In genomic region chr2:176118606-176119370, GRCh38 we compare ENCODE assay signal across 10 cellular contexts. TPM values are rescaled to one million over a fixed set of nuclear protein-coding genes. Genes with fewer than 3 reads are reported as not detected.
DNase-seq lines count a peak whose midpoint lies in the region; ATAC-seq and TF ChIP-seq lines count a peak whose summit lies in the region.
"Had no signal": no experiment of that assay in that cellular context is flagged by ENCODE, and none has a peak within 500 bp of the region (broad histone marks: within the 10 kb centered on the region; RNA-seq: fewer than 3 reads in every experiment).

No MANE protein-coding gene starts in this region.

- H3K4me1 ChIP-seq in adrenal gland (replicated peaks in 1 of 2) = peaks cover 0 to 10% of the 10 kb centered on the region in 2 donors
- peaks cover 0 to 15% of the 10 kb centered on the region in 2 donors for H3K4me1 ChIP-seq in naive thymus-derived CD4-positive, alpha-beta T cell (ENCODE audit: control insufficient read depth in 2 of 2, insufficient read depth in 2 of 2, low read length in 2 of 2)
- H3K4me1 ChIP-seq: BLaER1 treated with 17β-estradiol and CSF1 and Interleukin-3, amounts not matched to agents 10 nM and 100 nM had no signal

- TF ChIP-seq CTCF in LNCaP clone FGC (IDR thresholded peaks at IDR 0.05; ENCODE audit: control insufficient read depth, extremely low read depth, insufficient read depth) (peak; percentile 60), adrenal gland (IDR thresholded peaks at IDR 0.05) (peak in 3 of 6 experiments; percentile 41 to 47 (median 43))

- peaks cover 72 to 88% (median 74%) of the 10 kb centered on the region in 5 donors for H3K27me3 Mint-ChIP-seq in naive thymus-derived CD4-positive, alpha-beta T cell

- TF ChIP-seq POLR2A in adrenal gland (IDR thresholded peaks at IDR 0.05) = no peak

- H3K36me3 Mint-ChIP-seq in naive thymus-derived CD4-positive, alpha-beta T cell = peaks cover 0 to 11% (median 4%) of the 10 kb centered on the region in 5 donors

- H3K4me3 Mint-ChIP-seq in naive thymus-derived CD4-positive, alpha-beta T cell = peak overlapping the region in 3 of 10 donors; percentile 2 to 60 (median 29)

- no peak overlapping the region for H3K27ac ChIP-seq in adrenal gland
- H3K27ac ChIP-seq in naive thymus-derived CD4-positive, alpha-beta T cell (ENCODE audit: low read depth, low read length) = no peak overlapping the region
- H3K27ac ChIP-seq: BLaER1 treated with 17β-estradiol and CSF1 and Interleukin-3, amounts not matched to agents 10 nM and 100 nM had no signal

- H3K36me3 ChIP-seq in adrenal gland (replicated peaks in 1 of 2) = no peaks in the 10 kb centered on the region
- no peaks in the 10 kb centered on the region for H3K36me3 ChIP-seq in naive thymus-derived CD4-positive, alpha-beta T cell (ENCODE audit: control insufficient read depth in 2 of 3, insufficient read depth in 3 of 3, low read length in 3 of 3)
- H3K36me3 ChIP-seq: BLaER1 treated with 17β-estradiol and CSF1 and Interleukin-3, amounts not matched to agents 10 nM and 100 nM had no signal

- no peaks in the 10 kb centered on the region for H3K9me3 ChIP-seq in adrenal gland (replicated peaks in 1 of 3)
- H3K9me3 ChIP-seq in naive thymus-derived CD4-positive, alpha-beta T cell (ENCODE audit: control insufficient read depth in 2 of 3, low read length in 3 of 3) = peaks cover 0 to 4% (median 0%) of the 10 kb centered on the region in 3 experiments

- peak overlapping the region in 5 of 9 donors; percentile 37 to 76 (median 50) for H3K27ac Mint-ChIP-seq in naive thymus-derived CD4-positive, alpha-beta T cell

- 19 to 26% (median 21%) methylated on average over 23 to 24 of the region's 24 CpGs for WGBS in adrenal gland, 4 donors

- ATAC-seq in naive thymus-derived CD4-positive, alpha-beta T cell = no peak
- ATAC-seq in esophagus mucosa (no peak), HG03139 (IDR thresholded peaks at IDR 0.05; ENCODE audit: unreplicated experiment) (no peak)

- peak in 2 of 3 experiments; percentile 6 to 43 for DNase-seq in NCI-H1417 (lab: John Stamatoyannopoulos, UW)
- no peak for DNase-seq in NCI-H1417 treated with DMSO at 0.1 percent for 48 hours (lab: John Stamatoyannopoulos, UW)
- no peak for DNase-seq in LNCaP clone FGC (ENCODE audit: low read depth)
- DNase-seq in adrenal gland = peak in 6 of 7 donors; percentile 46 to 74 (median 59)
- DNase-seq in naive thymus-derived CD4-positive, alpha-beta T cell = no peak
- DNase-seq in posterior vena cava (ENCODE audit: low spot score) = no peak
- DNase-seq: NCI-H146 had no signal

- peaks cover 76% of the 10 kb centered on the region for H3K27me3 ChIP-seq in adrenal gland
- peaks cover 24 to 92% of the 10 kb centered on the region in 2 donors for H3K27me3 ChIP-seq in naive thymus-derived CD4-positive, alpha-beta T cell (ENCODE audit: control insufficient read depth in 2 of 2, insufficient read depth in 2 of 2, low read length in 2 of 2)

- intact Hi-C loops in adrenal gland (cut with DNase I) (no loop called here), posterior vena cava (cut with DNase I) (no loop called here)
- intact Hi-C loops in naive thymus-derived CD4-positive, alpha-beta T cell (cut with micrococcal nuclease) = no loop called here

- H3K4me3 ChIP-seq in LNCaP clone FGC (ENCODE audit: low read depth, low read length) (no peak overlapping the region), adrenal gland (no peak overlapping the region)
- H3K4me3 ChIP-seq in naive thymus-derived CD4-positive, alpha-beta T cell (ENCODE audit: low read length) = no peak overlapping the region
- H3K4me3 ChIP-seq: BLaER1 treated with 17β-estradiol and CSF1 and Interleukin-3, amounts not matched to agents 10 nM and 100 nM had no signal

- POLR2A ChIA-PET in naive thymus-derived CD4-positive, alpha-beta T cell (lab: Charles Lee) = no interaction called here

- H3K4me1 Mint-ChIP-seq in naive thymus-derived CD4-positive, alpha-beta T cell = peaks cover 0 to 19% (median 11%) of the 10 kb centered on the region in 7 donors

- CTCF ChIA-PET in naive thymus-derived CD4-positive, alpha-beta T cell (lab: Charles Lee) = no interaction called here

- H3K9me3 Mint-ChIP-seq in naive thymus-derived CD4-positive, alpha-beta T cell = peaks cover 2 to 43% (median 8%) of the 10 kb centered on the region in 11 donors

RNA-seq across cellular contexts. Expression of gene HOXD10, which starts 2.2 kb away (rescaled TPM):
- under 1 TPM in 2 of 8 donors, not detected in 6; 0.14 to 0.23 TPM for total RNA-seq in adrenal gland
- under 1 TPM in 1 of 3 donors, not detected in 2; 0.11 TPM for polyA plus RNA-seq in adrenal gland
- not detected for total RNA-seq in naive thymus-derived CD4-positive, alpha-beta T cell
- polyA plus RNA-seq in naive thymus-derived CD4-positive, alpha-beta T cell = not detected
- total RNA-seq in esophagus mucosa = 0.24 TPM
- total RNA-seq in posterior vena cava = 10 to 100 TPM in 1 of 2 donors, 1 to 10 TPM in 1; 1.6 to 10.1 TPM

RNA-seq across cellular contexts. Expression of gene HOXD9, which starts 3.7 kb away (rescaled TPM):
- 10 to 100 TPM in 4 of 8 donors, 1 to 10 TPM in 4; 2.7 to 35.6 (median 10.1) TPM for total RNA-seq in adrenal gland
- polyA plus RNA-seq in adrenal gland = 1 to 10 TPM; 2.5 to 7.6 (median 7.5) TPM
- total RNA-seq in naive thymus-derived CD4-positive, alpha-beta T cell = not detected
- polyA plus RNA-seq in naive thymus-derived CD4-positive, alpha-beta T cell = not detected
- 1.1 TPM for total RNA-seq in esophagus mucosa
- total RNA-seq in posterior vena cava = 10 to 100 TPM in 1 of 2 donors, 1 to 10 TPM in 1; 7.9 to 12.0 TPM

RNA-seq across cellular contexts. Expression of gene HOXD8, which starts 10.7 kb away (rescaled TPM):
- 10 to 100 TPM; 11.3 to 46.2 (median 35.0) TPM for total RNA-seq in adrenal gland
- polyA plus RNA-seq in adrenal gland = 10 to 100 TPM; 14.4 to 19.8 (median 17.3) TPM
- total RNA-seq in naive thymus-derived CD4-positive, alpha-beta T cell = not detected
- not detected for polyA plus RNA-seq in naive thymus-derived CD4-positive, alpha-beta T cell
- total RNA-seq in esophagus mucosa = 0.88 TPM
- total RNA-seq in posterior vena cava = 10 to 100 TPM; 30.6 to 31.3 TPM

RNA-seq across cellular contexts. Expression of gene HOXD11, which starts 11.7 kb away (rescaled TPM):
- total RNA-seq in adrenal gland = not detected
- not detected for polyA plus RNA-seq in adrenal gland
- not detected for total RNA-seq in naive thymus-derived CD4-positive, alpha-beta T cell
- polyA plus RNA-seq in naive thymus-derived CD4-positive, alpha-beta T cell = not detected
- not detected for total RNA-seq in esophagus mucosa
- 1 to 10 TPM in 1 of 2 donors, under 1 TPM in 1; 0.32 to 5.3 TPM for total RNA-seq in posterior vena cava

RNA-seq across cellular contexts. Expression of gene HOXD12, which starts 19.2 kb away (rescaled TPM):
- not detected for total RNA-seq in adrenal gland
- not detected for polyA plus RNA-seq in adrenal gland
- not detected for total RNA-seq in naive thymus-derived CD4-positive, alpha-beta T cell
- polyA plus RNA-seq in naive thymus-derived CD4-positive, alpha-beta T cell = not detected
- not detected for total RNA-seq in esophagus mucosa
- total RNA-seq in posterior vena cava = not detected

Comparison
In these comparisons a context has a peak if more than half of its experiments do, and no peak if none do; other contexts are left out.
1. DNase-seq: peak in NCI-H1417 (2 of 3) and adrenal gland (6 of 7); none in NCI-H1417 treated with DMSO at 0.1 percent for 48 hours (single experiment), LNCaP clone FGC (single experiment), naive thymus-derived CD4-positive, alpha-beta T cell (0 of 9) and posterior vena cava (single experiment).